ENCODE assay signal across 23 cellular contexts in the genomic region with DNA sequence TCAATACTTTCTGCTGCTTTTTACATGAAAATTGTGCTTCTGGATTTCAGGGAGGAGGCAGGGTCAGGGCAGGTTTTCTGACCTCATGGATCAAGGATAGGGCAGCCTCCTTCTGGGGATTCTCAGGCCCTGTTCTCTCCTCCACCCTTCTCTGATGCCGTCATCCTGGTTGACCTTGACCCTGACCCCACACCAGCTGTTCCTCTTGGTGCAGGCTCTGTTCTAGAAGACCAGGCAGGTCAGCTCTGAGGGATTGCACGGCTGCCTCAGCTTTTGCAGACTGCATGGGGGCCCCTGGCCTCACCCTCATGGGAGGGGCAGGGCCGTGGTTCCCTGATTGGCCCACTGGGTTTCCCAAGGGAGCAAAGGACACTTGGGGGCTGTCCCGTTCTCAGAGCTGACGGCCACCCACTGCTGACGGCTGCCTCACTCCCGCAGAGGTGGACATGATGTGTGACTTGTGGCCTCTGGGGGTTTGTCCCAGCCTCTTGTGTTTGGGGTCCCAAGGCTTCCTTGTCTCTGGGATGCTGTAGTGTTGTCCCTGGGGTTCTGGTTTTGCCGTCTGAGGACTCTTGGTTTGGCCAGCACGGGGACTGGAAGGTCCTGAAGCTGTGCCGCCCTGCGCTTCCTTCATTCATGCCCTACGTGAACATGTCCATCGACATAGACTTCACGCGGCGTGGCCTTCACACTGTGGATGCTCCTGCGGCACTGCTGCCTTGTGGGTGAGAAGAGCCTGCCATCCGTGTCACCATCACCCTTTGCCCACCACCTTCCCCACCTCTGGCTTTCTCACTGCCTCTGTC. TPM values are rescaled to one million over a fixed set of nuclear protein-coding genes. Genes with fewer than 3 reads are reported as not detected.
A peak's percentile ranks its signal among the peaks of the same experiment; 100 is the strongest.
DNase-seq lines count a peak whose midpoint lies in the region; ATAC-seq lines count a peak whose summit lies in the region.
"Had no signal": no experiment of that assay in that cellular context is flagged by ENCODE, and none has a peak within 500 bp of the region (broad histone marks: within the 10 kb centered on the region; RNA-seq: fewer than 3 reads in every experiment).

No MANE protein-coding gene starts in this region.

- H3K27ac ChIP-seq in aorta (ENCODE audit: low read depth in 1 of 2, low read length in 2 of 2) (no peak overlapping the region), Karpas-422 (ENCODE audit: low read length) (no peak overlapping the region)

- no peak overlapping the region for H2AFZ ChIP-seq in Karpas-422 (ENCODE audit: low read length)

- H3K4me3 ChIP-seq in aorta (ENCODE audit: low read length in 2 of 2) (no peak overlapping the region), Karpas-422 (ENCODE audit: low read length) (no peak overlapping the region)
- H3K4me3 ChIP-seq: K562 had no signal

- no peak overlapping the region for H3K4me3 Mint-ChIP-seq in activated naive CD8-positive, alpha-beta T cell treated with anti-CD3 and anti-CD28 coated beads, Interleukin-2, amount 50 U/mL, for 24 hours
- H3K4me3 Mint-ChIP-seq in activated naive CD8-positive, alpha-beta T cell treated with anti-CD3 and anti-CD28 coated beads for 36 hours, result no peak overlapping the region

- H3K9me3 Mint-ChIP-seq in activated naive CD8-positive, alpha-beta T cell treated with anti-CD3 and anti-CD28 coated beads, Interleukin-2, amount 50 U/mL, for 24 hours, result no peaks in the 10 kb centered on the region
- H3K9me3 Mint-ChIP-seq in activated naive CD8-positive, alpha-beta T cell treated with anti-CD3 and anti-CD28 coated beads for 36 hours, result no peaks in the 10 kb centered on the region

- H3K4me1 Mint-ChIP-seq in activated naive CD8-positive, alpha-beta T cell treated with anti-CD3 and anti-CD28 coated beads, Interleukin-2, amount 50 U/mL, for 24 hours, result peaks cover 2% of the 10 kb centered on the region
- H3K4me1 Mint-ChIP-seq in activated naive CD8-positive, alpha-beta T cell treated with anti-CD3 and anti-CD28 coated beads for 36 hours, result no peaks in the 10 kb centered on the region

- ATAC-seq in activated naive CD8-positive, alpha-beta T cell treated with anti-CD3 and anti-CD28 coated beads, Interleukin-2, amount 50 U/mL, for 24 hours, result peak; percentile 24
- peak; percentile 11 for ATAC-seq in aorta (ENCODE audit: low FRiP score)
- ATAC-seq: K562, PC-3 had no signal

- H3K4me2 ChIP-seq in Karpas-422 (ENCODE audit: low read depth, low read length, poor library complexity, severe bottlenecking), result no peak overlapping the region

- 94% methylated on average over 18 of the region's 18 CpGs for WGBS in aorta, 2 donors

- H3K79me2 ChIP-seq in Karpas-422 (ENCODE audit: low read length), result peaks cover 23% of the 10 kb centered on the region

- no peaks in the 10 kb centered on the region for H3K9me2 ChIP-seq in Karpas-422 (replicated peaks; ENCODE audit: insufficient read depth, low read length)

- no peak overlapping the region for H3K9ac ChIP-seq in Karpas-422 (ENCODE audit: low read length)

- H3K36me3 ChIP-seq in aorta (ENCODE audit: control insufficient read depth in 1 of 2, insufficient read depth in 2 of 2, low read length in 1 of 2) (no peaks in the 10 kb centered on the region), Karpas-422 (ENCODE audit: insufficient read depth, low read length) (peaks cover 49% of the 10 kb centered on the region)

- H3K9me3 ChIP-seq in aorta (ENCODE audit: control insufficient read depth, low read length), result no peaks in the 10 kb centered on the region
- peaks cover 9% of the 10 kb centered on the region for H3K9me3 ChIP-seq in Karpas-422 (ENCODE audit: low read length)

- DNase-seq in activated naive CD8-positive, alpha-beta T cell treated with anti-CD3 and anti-CD28 coated beads, Interleukin-2, amount 50 U/mL, for 24 hours, result no peak
- DNase-seq in activated naive CD8-positive, alpha-beta T cell treated with anti-CD3 and anti-CD28 coated beads for 36 hours, result no peak
- DNase-seq in left kidney (ENCODE audit: low read depth, low spot score) (peak; percentile 18), posterior vena cava (ENCODE audit: low spot score) (peak; percentile 53), aorta (peak in 1 of 2 donors; percentile 57), Karpas-422 (no peak), NCI-H187 (lab: John Stamatoyannopoulos, UW) (no peak)
- DNase-seq in activated CD4-positive, alpha-beta T cell treated with anti-CD3 and anti-CD28 coated beads, Interleukin-2, amount 50 U/mL, for 4 hours, result no peak
- DNase-seq: 8988T; ACHN; DMS153; DND-41; MV-4-11; NCI-H1105; NCI-H1436 treated with DMSO at 0.1 percent for 48 hours; NCI-H1930; NCI-H2107; NCI-H524; NCI-H774; NK-92 treated with Interleukin-12 subunit alpha and Interleukin-12 subunit beta, amount 100 ng/mL, for 24 hours; PC-3 had no signal

- H3K36me3 Mint-ChIP-seq in activated naive CD8-positive, alpha-beta T cell treated with anti-CD3 and anti-CD28 coated beads, Interleukin-2, amount 50 U/mL, for 24 hours (ENCODE audit: low read depth), result peaks cover 18% of the 10 kb centered on the region
- peaks cover 3% of the 10 kb centered on the region for H3K36me3 Mint-ChIP-seq in activated naive CD8-positive, alpha-beta T cell treated with anti-CD3 and anti-CD28 coated beads for 36 hours

- no peaks in the 10 kb centered on the region for H4K20me1 ChIP-seq in Karpas-422 (ENCODE audit: insufficient read depth, low read depth, low read length)

- no peak overlapping the region for H3K27ac Mint-ChIP-seq in activated naive CD8-positive, alpha-beta T cell treated with anti-CD3 and anti-CD28 coated beads, Interleukin-2, amount 50 U/mL, for 24 hours
- no peak overlapping the region for H3K27ac Mint-ChIP-seq in activated naive CD8-positive, alpha-beta T cell treated with anti-CD3 and anti-CD28 coated beads for 36 hours

- intact Hi-C loops in posterior vena cava (cut with DNase I), result no loop called here
- intact Hi-C loops in aorta (cut with DNase I), result no loop called here

- H3K27me3 Mint-ChIP-seq in activated naive CD8-positive, alpha-beta T cell treated with anti-CD3 and anti-CD28 coated beads, Interleukin-2, amount 50 U/mL, for 24 hours, result no peaks in the 10 kb centered on the region
- H3K27me3 Mint-ChIP-seq in activated naive CD8-positive, alpha-beta T cell treated with anti-CD3 and anti-CD28 coated beads for 36 hours, result no peaks in the 10 kb centered on the region

- H3K4me1 ChIP-seq in aorta (ENCODE audit: control insufficient read depth in 1 of 2, insufficient read depth in 2 of 2, low read length in 2 of 2) (no peaks in the 10 kb centered on the region), Karpas-422 (ENCODE audit: low read length) (peaks cover 33% of the 10 kb centered on the region)

- H3K27me3 ChIP-seq in aorta (ENCODE audit: control insufficient read depth in 1 of 2, insufficient read depth in 2 of 2, low read length in 1 of 2) (no peaks in the 10 kb centered on the region), Karpas-422 (ENCODE audit: low read length) (no peaks in the 10 kb centered on the region)

RNA-seq across cellular contexts. Expression of gene CEP72, which starts 34.5 kb away (rescaled TPM):
- 10 to 100 TPM; 21.9 to 23.8 TPM for total RNA-seq in activated naive CD8-positive, alpha-beta T cell treated with anti-CD3 and anti-CD28 coated beads for 36 hours
- 1 to 10 TPM; 1.9 to 2.4 TPM for total RNA-seq in posterior vena cava
- total RNA-seq in aorta, result 1 to 10 TPM; 2.2 to 6.5 TPM
- polyA plus RNA-seq in aorta, result under 1 TPM in 1 of 2 donors, not detected in 1; 0.82 TPM
- 14.6 and 22.8 TPM in 2 replicates for total RNA-seq in Karpas-422 (2014; rRNA removed; shearing (Covaris generic); ENCODE audit: low replicate concordance)

RNA-seq across cellular contexts. Expression of gene TPPP, which starts 46.6 kb away (rescaled TPM):
- total RNA-seq in activated naive CD8-positive, alpha-beta T cell treated with anti-CD3 and anti-CD28 coated beads for 36 hours, result under 1 TPM in 1 of 2 experiments, not detected in 1; 0.08 TPM
- total RNA-seq in posterior vena cava (10 to 100 TPM in 1 of 2 donors, 1 to 10 TPM in 1; 9.8 to 10.8 TPM), aorta (1 to 10 TPM; 5.6 to 9.8 TPM)
- 1 to 10 TPM; 2.5 to 4.7 TPM for polyA plus RNA-seq in aorta
- 1.6 and 1.8 TPM in 2 replicates for total RNA-seq in Karpas-422 (2014; rRNA removed; shearing (Covaris generic); ENCODE audit: low replicate concordance)
- total RNA-seq: LHCN-M2 had no signal

Comparison
In these comparisons a context has a peak if more than half of its experiments do, and no peak if none do; other contexts are left out.
1. DNase-seq: peak in left kidney (single experiment) and posterior vena cava (single experiment); none in activated naive CD8-positive, alpha-beta T cell treated with anti-CD3 and anti-CD28 coated beads, Interleukin-2, amount 50 U/mL, for 24 hours (single experiment), activated naive CD8-positive, alpha-beta T cell treated with anti-CD3 and anti-CD28 coated beads for 36 hours (single experiment), activated CD4-positive, alpha-beta T cell treated with anti-CD3 and anti-CD28 coated beads, Interleukin-2, amount 50 U/mL, for 4 hours (0 of 2), Karpas-422 (single experiment) and NCI-H187 (0 of 2).